1 cellular context compared by ENCODE assay signal in the genomic region with DNA sequence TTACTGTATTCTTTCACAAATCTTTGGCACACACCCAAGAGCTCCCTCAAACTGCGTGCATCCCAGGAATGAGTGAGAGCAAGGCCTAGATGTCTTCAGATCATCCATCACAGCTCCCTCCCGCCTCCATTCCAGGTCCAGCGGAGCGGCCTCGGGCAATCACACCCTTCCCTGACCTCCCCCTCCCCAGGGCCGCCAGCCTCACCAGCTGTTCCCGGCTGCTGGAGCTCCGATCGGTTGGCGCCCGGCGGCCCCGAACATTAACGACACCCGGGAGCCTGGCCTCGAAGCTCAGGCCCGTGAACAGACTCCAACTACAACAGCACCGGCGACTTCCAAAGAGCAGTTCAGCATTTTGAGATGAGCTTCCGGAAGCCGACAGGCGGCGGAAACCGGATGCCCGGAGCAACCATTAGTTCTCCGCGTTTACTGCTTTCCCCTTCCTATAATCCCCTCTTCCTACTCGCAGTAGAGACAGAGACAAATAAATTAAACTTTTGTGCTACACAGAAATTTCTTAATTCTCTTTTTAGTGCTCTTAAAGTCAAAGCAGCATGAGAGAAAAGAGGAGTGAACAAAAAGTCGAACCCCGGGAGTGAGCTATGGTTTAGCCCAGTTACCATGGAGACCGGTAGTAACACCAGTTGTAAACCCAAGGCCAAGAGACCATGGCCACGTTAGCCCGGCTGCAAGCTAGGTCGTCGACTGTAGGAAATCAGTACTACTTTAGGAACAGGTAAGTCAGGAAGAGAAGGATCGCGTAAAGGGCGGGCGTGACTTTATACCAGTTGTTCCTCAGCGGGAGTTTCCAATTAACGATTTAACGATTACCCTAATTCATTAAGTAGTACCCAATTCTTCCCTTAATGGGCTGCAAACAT.
TF ChIP-seq lines count a peak whose summit lies in the region.

Gene GPATCH2 (minus strand): TSS at position 380 of the 881 bp plus-strand sequence. CDS start 119 bp downstream, at position 261.
A gene with protein sequence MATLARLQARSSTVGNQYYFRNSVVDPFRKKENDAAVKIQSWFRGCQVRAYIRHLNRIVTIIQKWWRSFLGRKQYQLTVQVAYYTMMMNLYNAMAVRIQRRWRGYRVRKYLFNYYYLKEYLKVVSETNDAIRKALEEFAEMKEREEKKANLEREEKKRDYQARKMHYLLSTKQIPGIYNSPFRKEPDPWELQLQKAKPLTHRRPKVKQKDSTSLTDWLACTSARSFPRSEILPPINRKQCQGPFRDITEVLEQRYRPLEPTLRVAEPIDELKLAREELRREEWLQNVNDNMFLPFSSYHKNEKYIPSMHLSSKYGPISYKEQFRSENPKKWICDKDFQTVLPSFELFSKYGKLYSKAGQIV (plus strand): TSS at position 634 of the 881 bp plus-strand sequence. CDS start 35 bp downstream, at position 669.

TF ChIP-seq in HepG2, 621 proteins besides CTCF, POLR2A, EP300 and RAD21 (continued from another document and continues in another):
- TF ChIP-seq ZNF253 (CRISPR knock-in tag; IDR thresholded peaks at IDR 0.05; ENCODE audit: borderline replicate concordance) (no peak), ZNF781 (CRISPR knock-in tag; IDR thresholded peaks at IDR 0.05; ENCODE audit: borderline replicate concordance, not compliant biosample characterization) (peak; percentile 51), ZNF280D (CRISPR knock-in tag; IDR thresholded peaks at IDR 0.05) (0 out of 2 replicates have a peak, but pooled peaks have one; percentile 38), ZNF766 (CRISPR knock-in tag; IDR thresholded peaks at IDR 0.05; ENCODE audit: borderline replicate concordance) (0 out of 2 replicates have a peak, but pooled peaks have one; percentile 44), MAFF (IDR thresholded peaks at IDR 0.05; ENCODE audit: low read depth, low read length) (peak; percentile 8; the same call in 1 of the 2 replicates), KMT2B (CRISPR knock-in tag; IDR thresholded peaks at IDR 0.05) (peak; percentile 92), FOXK1 (CRISPR knock-in tag; IDR thresholded peaks at IDR 0.05; ENCODE audit: borderline replicate concordance, low read depth) (peak; percentile 48; the same call in 1 of the 2 replicates), YEATS4 (CRISPR knock-in tag; IDR thresholded peaks at IDR 0.05; ENCODE audit: borderline replicate concordance) (peak; percentile 47; the same call in 1 of the 2 replicates), KDM2A (CRISPR knock-in tag; IDR thresholded peaks at IDR 0.05; ENCODE audit: borderline replicate concordance, low read depth) (peak; percentile 76; the same call in 1 of the 2 replicates), ZNF547 (CRISPR knock-in tag; IDR thresholded peaks at IDR 0.05) (peak; percentile 61), ZEB1 (IDR thresholded peaks at IDR 0.05; ENCODE audit: insufficient replicate concordance, low read depth) (peak; percentile 58), NFIB (CRISPR knock-in tag; IDR thresholded peaks at IDR 0.05; ENCODE audit: borderline replicate concordance) (no peak), DR1 (CRISPR knock-in tag; IDR thresholded peaks at IDR 0.05) (0 out of 2 replicates have a peak, but pooled peaks have one; percentile 45), SAP130 (CRISPR knock-in tag; IDR thresholded peaks at IDR 0.05; ENCODE audit: low read depth) (peak; percentile 96), FOXK2 (IDR thresholded peaks at IDR 0.05) (peak; percentile 98), TFE3 (CRISPR knock-in tag; IDR thresholded peaks at IDR 0.05) (no peak; the same call in 1 of the 2 replicates), MXD1 (CRISPR knock-in tag; IDR thresholded peaks at IDR 0.05) (no peak), ZMYM4 (CRISPR knock-in tag; IDR thresholded peaks at IDR 0.05) (peak; percentile 88), ZNF317 (CRISPR knock-in tag; IDR thresholded peaks at IDR 0.05) (peak; percentile 83), ZNF263 (CRISPR knock-in tag; IDR thresholded peaks at IDR 0.05) (peak; percentile 44; the same call in 1 of the 2 replicates)
- TF ChIP-seq, protein P1, sequence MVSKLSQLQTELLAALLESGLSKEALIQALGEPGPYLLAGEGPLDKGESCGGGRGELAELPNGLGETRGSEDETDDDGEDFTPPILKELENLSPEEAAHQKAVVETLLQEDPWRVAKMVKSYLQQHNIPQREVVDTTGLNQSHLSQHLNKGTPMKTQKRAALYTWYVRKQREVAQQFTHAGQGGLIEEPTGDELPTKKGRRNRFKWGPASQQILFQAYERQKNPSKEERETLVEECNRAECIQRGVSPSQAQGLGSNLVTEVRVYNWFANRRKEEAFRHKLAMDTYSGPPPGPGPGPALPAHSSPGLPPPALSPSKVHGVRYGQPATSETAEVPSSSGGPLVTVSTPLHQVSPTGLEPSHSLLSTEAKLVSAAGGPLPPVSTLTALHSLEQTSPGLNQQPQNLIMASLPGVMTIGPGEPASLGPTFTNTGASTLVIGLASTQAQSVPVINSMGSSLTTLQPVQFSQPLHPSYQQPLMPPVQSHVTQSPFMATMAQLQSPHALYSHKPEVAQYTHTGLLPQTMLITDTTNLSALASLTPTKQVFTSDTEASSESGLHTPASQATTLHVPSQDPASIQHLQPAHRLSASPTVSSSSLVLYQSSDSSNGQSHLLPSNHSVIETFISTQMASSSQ (IDR thresholded peaks at IDR 0.05; ENCODE audit: low read depth), result 0 out of 2 replicates have a peak, but pooled peaks have one; percentile 16
- TF ChIP-seq, protein P1 (CRISPR knock-in tag; IDR thresholded peaks at IDR 0.05; ENCODE audit: borderline replicate concordance), result no peak; the same call in 1 of the 2 replicates
- TF ChIP-seq, protein P2, sequence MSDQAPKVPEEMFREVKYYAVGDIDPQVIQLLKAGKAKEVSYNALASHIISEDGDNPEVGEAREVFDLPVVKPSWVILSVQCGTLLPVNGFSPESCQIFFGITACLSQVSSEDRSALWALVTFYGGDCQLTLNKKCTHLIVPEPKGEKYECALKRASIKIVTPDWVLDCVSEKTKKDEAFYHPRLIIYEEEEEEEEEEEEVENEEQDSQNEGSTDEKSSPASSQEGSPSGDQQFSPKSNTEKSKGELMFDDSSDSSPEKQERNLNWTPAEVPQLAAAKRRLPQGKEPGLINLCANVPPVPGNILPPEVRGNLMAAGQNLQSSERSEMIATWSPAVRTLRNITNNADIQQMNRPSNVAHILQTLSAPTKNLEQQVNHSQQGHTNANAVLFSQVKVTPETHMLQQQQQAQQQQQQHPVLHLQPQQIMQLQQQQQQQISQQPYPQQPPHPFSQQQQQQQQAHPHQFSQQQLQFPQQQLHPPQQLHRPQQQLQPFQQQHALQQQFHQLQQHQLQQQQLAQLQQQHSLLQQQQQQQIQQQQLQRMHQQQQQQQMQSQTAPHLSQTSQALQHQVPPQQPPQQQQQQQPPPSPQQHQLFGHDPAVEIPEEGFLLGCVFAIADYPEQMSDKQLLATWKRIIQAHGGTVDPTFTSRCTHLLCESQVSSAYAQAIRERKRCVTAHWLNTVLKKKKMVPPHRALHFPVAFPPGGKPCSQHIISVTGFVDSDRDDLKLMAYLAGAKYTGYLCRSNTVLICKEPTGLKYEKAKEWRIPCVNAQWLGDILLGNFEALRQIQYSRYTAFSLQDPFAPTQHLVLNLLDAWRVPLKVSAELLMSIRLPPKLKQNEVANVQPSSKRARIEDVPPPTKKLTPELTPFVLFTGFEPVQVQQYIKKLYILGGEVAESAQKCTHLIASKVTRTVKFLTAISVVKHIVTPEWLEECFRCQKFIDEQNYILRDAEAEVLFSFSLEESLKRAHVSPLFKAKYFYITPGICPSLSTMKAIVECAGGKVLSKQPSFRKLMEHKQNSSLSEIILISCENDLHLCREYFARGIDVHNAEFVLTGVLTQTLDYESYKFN (CRISPR knock-in tag; conservative IDR thresholded peaks at IDR 0.05), result peak; percentile 31; the same call in 1 of the 2 replicates
- TF ChIP-seq, protein P3, sequence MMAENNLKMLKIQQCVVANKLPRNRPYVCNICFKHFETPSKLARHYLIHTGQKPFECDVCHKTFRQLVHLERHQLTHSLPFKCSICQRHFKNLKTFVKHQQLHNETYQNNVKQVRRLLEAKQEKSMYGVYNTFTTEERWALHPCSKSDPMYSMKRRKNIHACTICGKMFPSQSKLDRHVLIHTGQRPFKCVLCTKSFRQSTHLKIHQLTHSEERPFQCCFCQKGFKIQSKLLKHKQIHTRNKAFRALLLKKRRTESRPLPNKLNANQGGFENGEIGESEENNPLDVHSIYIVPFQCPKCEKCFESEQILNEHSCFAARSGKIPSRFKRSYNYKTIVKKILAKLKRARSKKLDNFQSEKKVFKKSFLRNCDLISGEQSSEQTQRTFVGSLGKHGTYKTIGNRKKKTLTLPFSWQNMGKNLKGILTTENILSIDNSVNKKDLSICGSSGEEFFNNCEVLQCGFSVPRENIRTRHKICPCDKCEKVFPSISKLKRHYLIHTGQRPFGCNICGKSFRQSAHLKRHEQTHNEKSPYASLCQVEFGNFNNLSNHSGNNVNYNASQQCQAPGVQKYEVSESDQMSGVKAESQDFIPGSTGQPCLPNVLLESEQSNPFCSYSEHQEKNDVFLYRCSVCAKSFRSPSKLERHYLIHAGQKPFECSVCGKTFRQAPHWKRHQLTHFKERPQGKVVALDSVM (CRISPR knock-in tag; IDR thresholded peaks at IDR 0.05), result peak; percentile 44; the same call in 1 of the 2 replicates
- TF ChIP-seq, protein P4, sequence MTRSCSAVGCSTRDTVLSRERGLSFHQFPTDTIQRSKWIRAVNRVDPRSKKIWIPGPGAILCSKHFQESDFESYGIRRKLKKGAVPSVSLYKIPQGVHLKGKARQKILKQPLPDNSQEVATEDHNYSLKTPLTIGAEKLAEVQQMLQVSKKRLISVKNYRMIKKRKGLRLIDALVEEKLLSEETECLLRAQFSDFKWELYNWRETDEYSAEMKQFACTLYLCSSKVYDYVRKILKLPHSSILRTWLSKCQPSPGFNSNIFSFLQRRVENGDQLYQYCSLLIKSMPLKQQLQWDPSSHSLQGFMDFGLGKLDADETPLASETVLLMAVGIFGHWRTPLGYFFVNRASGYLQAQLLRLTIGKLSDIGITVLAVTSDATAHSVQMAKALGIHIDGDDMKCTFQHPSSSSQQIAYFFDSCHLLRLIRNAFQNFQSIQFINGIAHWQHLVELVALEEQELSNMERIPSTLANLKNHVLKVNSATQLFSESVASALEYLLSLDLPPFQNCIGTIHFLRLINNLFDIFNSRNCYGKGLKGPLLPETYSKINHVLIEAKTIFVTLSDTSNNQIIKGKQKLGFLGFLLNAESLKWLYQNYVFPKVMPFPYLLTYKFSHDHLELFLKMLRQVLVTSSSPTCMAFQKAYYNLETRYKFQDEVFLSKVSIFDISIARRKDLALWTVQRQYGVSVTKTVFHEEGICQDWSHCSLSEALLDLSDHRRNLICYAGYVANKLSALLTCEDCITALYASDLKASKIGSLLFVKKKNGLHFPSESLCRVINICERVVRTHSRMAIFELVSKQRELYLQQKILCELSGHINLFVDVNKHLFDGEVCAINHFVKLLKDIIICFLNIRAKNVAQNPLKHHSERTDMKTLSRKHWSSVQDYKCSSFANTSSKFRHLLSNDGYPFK (CRISPR knock-in tag; IDR thresholded peaks at IDR 0.05; ENCODE audit: borderline replicate concordance), result peak; percentile 69; the same call in 1 of the 2 replicates
- TF ChIP-seq, protein P5, sequence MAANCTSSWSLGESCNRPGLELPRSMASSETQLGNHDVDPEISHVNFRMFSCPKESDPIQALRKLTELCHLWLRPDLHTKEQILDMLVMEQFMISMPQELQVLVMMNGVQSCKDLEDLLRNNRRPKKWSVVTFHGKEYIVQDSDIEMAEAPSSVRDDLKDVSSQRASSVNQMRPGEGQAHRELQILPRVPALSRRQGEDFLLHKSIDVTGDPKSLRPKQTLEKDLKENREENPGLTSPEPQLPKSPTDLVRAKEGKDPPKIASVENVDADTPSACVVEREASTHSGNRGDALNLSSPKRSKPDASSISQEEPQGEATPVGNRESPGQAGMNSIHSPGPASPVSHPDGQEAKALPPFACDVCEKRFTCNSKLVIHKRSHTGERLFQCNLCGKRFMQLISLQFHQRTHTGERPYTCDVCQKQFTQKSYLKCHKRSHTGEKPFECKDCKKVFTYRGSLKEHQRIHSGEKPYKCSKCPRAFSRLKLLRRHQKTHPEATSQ (CRISPR knock-in tag; IDR thresholded peaks at IDR 0.05; ENCODE audit: borderline replicate concordance), result peak; percentile 29; the same call in 1 of the 2 replicates
